ENCODE assay signal across 1 cellular context in genomic region chr12:67634167-67634793, GRCh38.
TF ChIP-seq lines count a peak whose summit lies in the region.

No MANE protein-coding gene starts in this region.

TF ChIP-seq in HepG2, 621 proteins besides CTCF, POLR2A, EP300 and RAD21 (continued from another document):
- no peak for TF ChIP-seq ZBTB39 (CRISPR knock-in tag; IDR thresholded peaks at IDR 0.05)
- TF ChIP-seq PRPF4 (IDR thresholded peaks at IDR 0.05; ENCODE audit: low read depth, low read length, poor library complexity, severe bottlenecking) = no peak
- no peak for TF ChIP-seq ZNF296 (CRISPR knock-in tag; conservative IDR thresholded peaks at IDR 0.05)
- TF ChIP-seq NFKBIZ (CRISPR knock-in tag; IDR thresholded peaks at IDR 0.05) = no peak
- TF ChIP-seq POGZ (CRISPR knock-in tag; IDR thresholded peaks at IDR 0.05) = no peak
- no peak for TF ChIP-seq ZNF367 (CRISPR knock-in tag; IDR thresholded peaks at IDR 0.05; ENCODE audit: borderline replicate concordance)
- TF ChIP-seq ASH2L (IDR thresholded peaks at IDR 0.05; ENCODE audit: insufficient read length, low read depth, low read length) = no peak
